Comparison of ENCODE assay signal across 9 cellular contexts in the genomic region with DNA sequence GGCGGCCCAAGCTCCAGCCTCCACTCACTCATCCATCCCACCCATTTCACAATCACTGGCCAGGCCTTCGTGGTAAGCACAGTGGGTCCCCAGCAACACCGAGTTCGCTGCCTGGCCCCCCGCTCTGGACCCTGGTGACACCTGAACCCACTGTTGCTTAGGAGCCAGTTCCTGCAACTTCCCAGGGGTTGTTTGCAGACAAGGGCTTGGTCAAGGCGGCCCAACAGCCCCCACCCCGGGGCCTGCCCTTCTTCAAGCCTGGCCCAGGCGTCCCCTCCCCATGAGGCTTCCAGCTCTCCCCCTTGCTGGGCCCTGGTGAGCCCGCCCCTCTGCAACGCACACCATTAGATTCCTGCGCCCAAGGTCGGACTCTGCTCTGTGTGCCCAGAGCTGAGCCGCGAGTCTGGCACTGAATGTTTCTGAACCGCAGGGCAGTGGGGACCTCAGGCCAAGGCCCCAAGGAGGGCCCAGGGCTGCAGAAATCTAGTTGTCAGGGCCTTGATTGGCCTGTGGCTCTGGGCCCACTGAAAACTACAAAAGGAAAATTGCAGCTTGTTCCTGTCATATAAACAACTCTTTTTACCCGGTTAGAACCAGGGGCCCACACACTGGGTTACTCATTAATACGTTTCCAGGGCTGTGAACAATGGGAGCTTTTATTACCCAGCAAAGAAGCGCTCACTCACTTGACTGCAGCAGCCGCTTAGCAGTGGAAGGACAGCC. TPM values are rescaled to one million over a fixed set of nuclear protein-coding genes. Genes with fewer than 3 reads are reported as not detected.
DNase-seq lines count a peak whose midpoint lies in the region; ATAC-seq and TF ChIP-seq lines count a peak whose summit lies in the region.
"Had no signal": no experiment of that assay in that cellular context is flagged by ENCODE, and none has a peak within 500 bp of the region (broad histone marks: within the 10 kb centered on the region; RNA-seq: fewer than 3 reads in every experiment).

No MANE protein-coding gene starts in this region.

- ATAC-seq in HG03175 (IDR thresholded peaks at IDR 0.05; ENCODE audit: unreplicated experiment) (peak; percentile 57), body of pancreas (peak; percentile 70), naive B cell (ENCODE audit: low read depth in 2 of 2) (no peak)
- ATAC-seq: effector memory CD8-positive, alpha-beta T cell had no signal

- H3K4me3 Mint-ChIP-seq in Calu3 (ENCODE audit: low read depth, unreplicated experiment) (peak overlapping the region; percentile 93), naive B cell (peak overlapping the region in 5 of 8 donors; percentile 3 to 98 (median 21))

- DNase-seq in Calu3, result peak; percentile 91
- DNase-seq in body of pancreas, result peak; percentile 80 to 92 (median 87)
- DNase-seq in naive B cell, result no peak
- no peak for DNase-seq in DMS79 (lab: John Stamatoyannopoulos, UW)
- no peak for DNase-seq in GM03348 (ENCODE audit: low spot score)
- no peak for DNase-seq in lower leg skin (ENCODE audit: low spot score in 2 of 2)
- DNase-seq in GOT3 (lab: John Stamatoyannopoulos, UW), result no peak
- DNase-seq: effector memory CD8-positive, alpha-beta T cell had no signal

- H3K4me1 Mint-ChIP-seq in Calu3 (ENCODE audit: low read depth, unreplicated experiment), result peaks cover 29% of the 10 kb centered on the region
- H3K4me1 Mint-ChIP-seq in naive B cell, result peaks cover 3 to 20% (median 14%) of the 10 kb centered on the region in 3 donors

- H3K4me3 ChIP-seq in body of pancreas (no peak overlapping the region), lower leg skin (ENCODE audit: low read depth, poor library complexity, severe bottlenecking) (no peak overlapping the region)

- peak overlapping the region; percentile 96 to 99 (median 99) for H3K27ac ChIP-seq in body of pancreas

- WGBS in body of pancreas, 2 donors, result 18 to 27% methylated on average over 13 to 19 of the region's 19 CpGs
- WGBS in lower leg skin, 2 donors, result 74 to 78% methylated on average over 19 of the region's 19 CpGs

- BruUV-seq in Calu3 (replicated peaks; lab: Mats Ljungman, UMichigan), result no TSS peak

- CTCF ChIA-PET in Calu3 (lab: Charles Lee), result interaction anchor here (0.5 to 2.5 kb wide), 13 partner anchors 11 to 234 kb away, joined by 3 to 21 read pairs (median 4); no protein-coding TSS in a partner anchor

- H3K4me1 ChIP-seq in body of pancreas, result peaks cover 57% of the 10 kb centered on the region

- H3K27me3 Mint-ChIP-seq in Calu3 (ENCODE audit: unreplicated experiment) (no peaks in the 10 kb centered on the region), naive B cell (no peaks in the 10 kb centered on the region)
- H3K27me3 Mint-ChIP-seq: effector memory CD8-positive, alpha-beta T cell had no signal

- H3K27me3 ChIP-seq in body of pancreas, result no peaks in the 10 kb centered on the region

- no peak for TF ChIP-seq CTCF in Calu3 (IDR thresholded peaks at IDR 0.05; ENCODE audit: unreplicated experiment)
- peak in 1 of 7 experiments; percentile 5 for TF ChIP-seq CTCF in body of pancreas (IDR thresholded peaks at IDR 0.05)
- no peak for TF ChIP-seq CTCF in lower leg skin (IDR thresholded peaks at IDR 0.05)

- H3K9me3 ChIP-seq in body of pancreas, result no peaks in the 10 kb centered on the region

- intact Hi-C loops in Calu3 (cut with micrococcal nuclease; ENCODE audit: unreplicated experiment) (no loop called here), body of pancreas (cut with DNase I) (no loop called here), lower leg skin (cut with DNase I; ENCODE audit: low total_unique reads) (no loop called here)

- peaks cover 56% of the 10 kb centered on the region for H3K36me3 Mint-ChIP-seq in Calu3 (ENCODE audit: insufficient read depth, unreplicated experiment)
- peaks cover 2% of the 10 kb centered on the region in 2 donors for H3K36me3 Mint-ChIP-seq in naive B cell

- peak in 2 of 3 donors; percentile 69 to 76 for TF ChIP-seq POLR2A in body of pancreas (IDR thresholded peaks at IDR 0.05)
- TF ChIP-seq POLR2A in lower leg skin (IDR thresholded peaks at IDR 0.05), result no peak

- H3K36me3 ChIP-seq in body of pancreas (replicated peaks in 1 of 2; ENCODE audit: insufficient read depth in 1 of 2, low read depth in 2 of 2), result no peaks in the 10 kb centered on the region

- H3K9me3 Mint-ChIP-seq in Calu3 (ENCODE audit: low read depth, unreplicated experiment), result no peaks in the 10 kb centered on the region
- H3K9me3 Mint-ChIP-seq in naive B cell, result no peaks in the 10 kb centered on the region
- H3K9me3 Mint-ChIP-seq: effector memory CD8-positive, alpha-beta T cell had no signal

- H3K27ac Mint-ChIP-seq in Calu3 (ENCODE audit: unreplicated experiment) (peak overlapping the region; percentile 80), naive B cell (peak overlapping the region in 1 of 6 donors; percentile 73)
- H3K27ac Mint-ChIP-seq: effector memory CD8-positive, alpha-beta T cell had no signal

RNA-seq across cellular contexts. Expression of a gene that starts 2.1 kb away (rescaled TPM):
- total RNA-seq in Calu3 (2022) (37.4 and 39.1 TPM in 2 replicates), body of pancreas (10 to 100 TPM in 1 of 2 donors, 1 to 10 TPM in 1; 9.6 to 25.1 TPM), lower leg skin (10 to 100 TPM; 13.0 to 25.1 (median 15.1) TPM)
- 10 to 100 TPM; 22.6 to 34.5 (median 27.0) TPM for polyA plus RNA-seq in naive B cell (ENCODE audit: low read depth in 6 of 6)

RNA-seq across cellular contexts. Expression of a gene that starts 5.5 kb away (rescaled TPM):
- 0.71 and 1.3 TPM in 2 replicates for total RNA-seq in Calu3 (2022)
- not detected for total RNA-seq in body of pancreas
- polyA plus RNA-seq in naive B cell (ENCODE audit: low read depth in 6 of 6), result not detected
- total RNA-seq in lower leg skin, result 10 to 100 TPM; 11.7 to 31.6 (median 19.3) TPM

RNA-seq across cellular contexts. Expression of a gene that starts 23.0 kb away (rescaled TPM):
- total RNA-seq in Calu3 (2022), result 173 and 220 TPM in 2 replicates
- total RNA-seq in body of pancreas, result 10 to 100 TPM; 19.7 to 19.8 TPM
- polyA plus RNA-seq in naive B cell (ENCODE audit: low read depth in 6 of 6), result 1 to 10 TPM; 3.3 to 7.0 (median 4.3) TPM
- total RNA-seq in lower leg skin, result 10 to 100 TPM in 1 of 4 donors, 1 to 10 TPM in 3; 9.1 to 18.8 (median 9.9) TPM

Comparison
In these comparisons a context has a peak if more than half of its experiments do, and no peak if none do; other contexts are left out.
1. DNase-seq: peak in Calu3 (single experiment) and body of pancreas (4 of 4); none in naive B cell (single experiment), DMS79 (single experiment), GM03348 (single experiment), lower leg skin (0 of 2) and GOT3 (single experiment).
2. ATAC-seq: peak in HG03175 (single experiment) and body of pancreas (single experiment); none in naive B cell (0 of 2).
3. POLR2A ChIP-seq: peak in body of pancreas (2 of 3); none in lower leg skin (0 of 2).